Comparison of ENCODE assay signal across 1 cellular context in the genomic region with DNA sequence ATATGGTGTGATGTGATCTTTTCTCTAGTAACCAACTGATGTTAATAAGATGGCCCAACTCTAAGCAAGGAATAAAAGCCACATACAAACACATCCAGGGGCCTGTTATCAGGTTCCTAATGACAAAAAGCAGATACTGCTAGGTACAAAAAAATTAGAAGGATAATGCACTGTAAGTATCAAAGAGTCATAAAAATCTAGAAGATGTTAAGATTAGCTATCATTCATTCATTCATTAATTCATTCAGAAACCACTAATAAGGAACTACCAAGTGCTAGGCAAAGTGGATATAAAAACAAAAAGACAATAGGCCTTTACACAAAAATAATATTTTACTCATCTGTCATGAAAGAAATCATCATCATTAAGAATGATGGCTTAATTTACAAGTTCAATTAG.
TF ChIP-seq lines count a peak whose summit lies in the region.

No MANE protein-coding gene starts in this region.

TF ChIP-seq in GM23338, 12 proteins besides CTCF, POLR2A, EP300 and RAD21 (continued from another document):
- TF ChIP-seq, protein P1, sequence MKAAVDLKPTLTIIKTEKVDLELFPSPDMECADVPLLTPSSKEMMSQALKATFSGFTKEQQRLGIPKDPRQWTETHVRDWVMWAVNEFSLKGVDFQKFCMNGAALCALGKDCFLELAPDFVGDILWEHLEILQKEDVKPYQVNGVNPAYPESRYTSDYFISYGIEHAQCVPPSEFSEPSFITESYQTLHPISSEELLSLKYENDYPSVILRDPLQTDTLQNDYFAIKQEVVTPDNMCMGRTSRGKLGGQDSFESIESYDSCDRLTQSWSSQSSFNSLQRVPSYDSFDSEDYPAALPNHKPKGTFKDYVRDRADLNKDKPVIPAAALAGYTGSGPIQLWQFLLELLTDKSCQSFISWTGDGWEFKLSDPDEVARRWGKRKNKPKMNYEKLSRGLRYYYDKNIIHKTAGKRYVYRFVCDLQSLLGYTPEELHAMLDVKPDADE (IDR thresholded peaks at IDR 0.05) = no peak
- no peak for TF ChIP-seq EZH2 (IDR thresholded peaks at IDR 0.05; ENCODE audit: low read depth, unreplicated experiment)
TF ChIP-seq in GM23338: peak in this region for 0.
